ENCODE assay signal across 8 cellular contexts in the genomic region with DNA sequence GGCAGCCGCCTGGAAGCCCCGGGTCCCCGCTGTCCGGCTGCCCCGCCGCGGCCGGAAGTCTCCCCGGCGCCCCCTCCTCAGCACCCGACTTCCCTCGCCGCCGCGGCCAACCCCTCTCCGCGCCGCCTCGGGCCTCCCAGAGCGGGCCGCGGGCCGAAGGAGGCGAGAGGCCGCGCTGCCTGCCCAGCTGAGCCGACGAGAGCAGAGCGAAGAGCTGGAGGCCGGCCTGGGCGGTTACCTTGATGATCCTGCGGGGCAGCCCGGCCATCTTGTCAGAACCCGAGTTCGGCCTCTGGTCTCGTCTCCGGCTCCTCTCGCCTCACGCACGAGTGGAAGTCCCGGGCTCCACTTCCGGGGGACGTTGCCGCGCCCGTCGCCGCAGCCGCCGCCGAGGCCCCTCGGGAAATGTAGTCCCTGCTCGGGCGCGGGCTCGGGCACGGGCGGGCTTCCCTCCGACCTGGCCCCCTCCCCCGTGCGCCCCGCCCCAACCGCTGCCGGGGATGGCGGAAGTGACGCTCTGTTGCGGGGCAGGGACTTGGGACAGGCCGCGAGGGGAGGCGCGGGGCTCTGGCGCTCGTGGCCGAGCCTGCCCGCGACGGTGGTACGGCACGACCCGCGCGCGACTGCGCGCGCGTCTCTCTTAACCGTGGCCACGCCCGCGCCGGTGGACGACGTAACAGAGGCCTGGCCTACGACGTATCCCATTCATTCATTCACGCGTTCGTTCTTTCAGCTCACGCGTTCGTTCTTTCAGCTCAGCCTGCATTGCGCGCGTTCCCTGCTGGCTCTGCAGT. TPM values are rescaled to one million over a fixed set of nuclear protein-coding genes. Genes with fewer than 3 reads are reported as not detected.
DNase-seq lines count a peak whose midpoint lies in the region; ATAC-seq and TF ChIP-seq lines count a peak whose summit lies in the region.

Gene UBE2N, minus strand, starts transcription at position 331 of the 794 bp plus-strand sequence. Its CDS starts 63 bp downstream, at position 268.

- no peak for TF ChIP-seq EP300 in ovary (IDR thresholded peaks at IDR 0.05)

- TF ChIP-seq CTCF in GM12875 (IDR thresholded peaks at IDR 0.05; ENCODE audit: borderline replicate concordance, insufficient read depth, low read depth, low read length), result no peak
- no peak for TF ChIP-seq CTCF in ovary (IDR thresholded peaks at IDR 0.05)

- WGBS in ovary, 3 donors, result 0 to 1% (median 0%) methylated on average over 80 to 105 of the region's 105 CpGs
- under 1% methylated on average over 105 of the region's 105 CpGs for WGBS in thymus

- intact Hi-C loops in Right ventricle myocardium inferior (cut with DNase I) (no loop called here), ovary (cut with DNase I) (no loop called here)

- H3K27ac ChIP-seq in ovary (peak within 1 kb of the TSS; percentile 76 to 85), thymus (ENCODE audit: low read depth) (peak within 1 kb of the TSS; percentile 96)

- H3K36me3 ChIP-seq in ovary (no peaks in the 10 kb centered on the region), thymus (ENCODE audit: control insufficient read depth, insufficient read depth) (no peaks in the 10 kb centered on the region)

- TF ChIP-seq POLR2A in ovary (IDR thresholded peaks at IDR 0.05), result peak; percentile 60

- peak; percentile 66 for DNase-seq in NCI-H1417 treated with DMSO at 0.1 percent for 48 hours (lab: John Stamatoyannopoulos, UW)
- DNase-seq in SW 1271 (lab: John Stamatoyannopoulos, UW), result peak; percentile 87 to 91
- peak; percentile 93 for DNase-seq in activated naive CD8-positive, alpha-beta T cell treated with anti-CD3 and anti-CD28 coated beads, Interleukin-2, amount 50 U/mL, for 16 hours (ENCODE audit: low read depth, low spot score)
- DNase-seq in Right ventricle myocardium inferior (ENCODE audit: missing footprints), result peak; percentile 97
- DNase-seq in ovary, result peak; percentile 94 to 97 (median 96)

- peaks cover 6% of the 10 kb centered on the region for H3K4me1 ChIP-seq in ovary (ENCODE audit: insufficient read depth)
- peaks cover 20% of the 10 kb centered on the region for H3K4me1 ChIP-seq in thymus (ENCODE audit: control insufficient read depth, insufficient read depth, low read length)

- H3K9me3 ChIP-seq in ovary (no peaks in the 10 kb centered on the region), thymus (ENCODE audit: control insufficient read depth) (no peaks in the 10 kb centered on the region)

- ATAC-seq in HG02763 (IDR thresholded peaks at IDR 0.05; ENCODE audit: unreplicated experiment) (peak; percentile 79), Right ventricle myocardium inferior (peak; percentile 98)

- no peaks in the 10 kb centered on the region for H3K27me3 ChIP-seq in ovary
- H3K27me3 ChIP-seq in thymus (ENCODE audit: control insufficient read depth, insufficient read depth), result no peaks in the 10 kb centered on the region

- H3K4me3 ChIP-seq in GM12875 (ENCODE audit: low read depth, low read length), result peak within 1 kb of the TSS; percentile 97
- peak within 1 kb of the TSS; percentile 98 for H3K4me3 ChIP-seq in ovary
- peak within 1 kb of the TSS; percentile 92 for H3K4me3 ChIP-seq in thymus (ENCODE audit: low read length)

RNA-seq across cellular contexts. Expression of gene UBE2N, which starts in this region (rescaled TPM):
- total RNA-seq in Right ventricle myocardium inferior, result 87.1 TPM
- total RNA-seq in ovary, result 100 to 1,000 TPM in 1 of 7 donors, 10 to 100 TPM in 6; 18.8 to 102 (median 63.3) TPM
- 10 to 100 TPM; 36.1 to 90.6 TPM for polyA plus RNA-seq in ovary
- 91.2 TPM for polyA plus RNA-seq in thymus

Comparison
In these comparisons a context has a peak if more than half of its experiments do, and no peak if none do; other contexts are left out.
1. Peak in every context shown above with its lines: DNase-seq, ATAC-seq, H3K4me3 ChIP-seq and H3K27ac ChIP-seq.